In genomic region chr17:38691154-38691553, GRCh38 we compare ENCODE assay signal across 24 cellular contexts.
"Had no signal": no experiment of that assay in that cellular context is flagged by ENCODE, and none has a peak within 500 bp of the region (broad histone marks: within the 10 kb centered on the region; RNA-seq: fewer than 3 reads in every experiment).

No MANE protein-coding gene starts in this region.

- H3K9ac ChIP-seq: SK-N-SH had no signal

- H3K4me3 ChIP-seq: cardiac muscle cell, Peyer's patch, SJCRH30 had no signal

- H3K9me3 ChIP-seq: Peyer's patch, SJCRH30, SK-N-SH had no signal

- DNase-seq: activated CD4-positive, alpha-beta T cell treated with anti-CD3 and anti-CD28 coated beads for 48 hours; activated CD4-positive, alpha-beta T cell treated with anti-CD3 and anti-CD28 coated beads, Interleukin-2, amount 50 U/mL, for 4 hours; activated CD4-positive, CD25-positive, alpha-beta regulatory T cell treated with anti-CD3 and anti-CD28 coated beads, Interleukin-2, amount 50 U/mL, for 72 hours; activated CD8-positive, alpha-beta memory T cell treated with anti-CD3 and anti-CD28 coated beads, Interleukin-2, amount 10 ng/mL, durations not matched to agents 7 days and 5 days; activated effector memory CD4-positive, alpha-beta T cell treated with anti-CD3 and anti-CD28 coated beads, Interleukin-2, amount 50 U/mL, for 16 hours; activated naive CD4-positive, alpha-beta T cell treated with Interleukin-2 at 50 U/mL for 16 hours; activated naive CD8-positive, alpha-beta T cell treated with anti-CD3 and anti-CD28 coated beads for 36 hours; activated T-cell treated with anti-CD3 and anti-CD28 coated beads, Interleukin-2, amount 50 U/mL, for 24 hours; brain microvascular endothelial cell; KBM-7; NCI-H1048; NCI-H146; NCI-H187 treated with DMSO at 0.1 percent for 48 hours; NCI-H2081 treated with DMSO at 0.1 percent for 48 hours; NCI-H446; NCI-H524; Peyer's patch; Right ventricle myocardium superior; SJCRH30; SK-N-SH; SW 1271 had no signal

- H3K36me3 ChIP-seq: brain microvascular endothelial cell, cardiac muscle cell, Peyer's patch, SJCRH30 had no signal

- H3K27ac Mint-ChIP-seq: activated CD8-positive, alpha-beta memory T cell treated with anti-CD3 and anti-CD28 coated beads, Interleukin-2, amount 10 ng/mL, durations not matched to agents 7 days and 5 days; activated naive CD8-positive, alpha-beta T cell treated with anti-CD3 and anti-CD28 coated beads for 36 hours; activated T-cell treated with anti-CD3 and anti-CD28 coated beads, Interleukin-2, amount 50 U/mL, for 24 hours had no signal

- H3K27me3 ChIP-seq: brain microvascular endothelial cell, cardiac muscle cell, Peyer's patch, SJCRH30 had no signal

- H3K27ac ChIP-seq: brain microvascular endothelial cell, cardiac muscle cell, Peyer's patch, RWPE1, SJCRH30 had no signal

- ATAC-seq: activated CD8-positive, alpha-beta memory T cell treated with anti-CD3 and anti-CD28 coated beads, Interleukin-2, amount 10 ng/mL, durations not matched to agents 7 days and 5 days had no signal

- H3K27me3 Mint-ChIP-seq: activated CD8-positive, alpha-beta memory T cell treated with anti-CD3 and anti-CD28 coated beads, Interleukin-2, amount 10 ng/mL, durations not matched to agents 7 days and 5 days; activated naive CD8-positive, alpha-beta T cell treated with anti-CD3 and anti-CD28 coated beads for 36 hours; activated T-cell treated with anti-CD3 and anti-CD28 coated beads, Interleukin-2, amount 50 U/mL, for 24 hours had no signal

- H3K4me2 ChIP-seq: SK-N-SH had no signal

- H3K36me3 Mint-ChIP-seq: activated CD8-positive, alpha-beta memory T cell treated with anti-CD3 and anti-CD28 coated beads, Interleukin-2, amount 10 ng/mL, durations not matched to agents 7 days and 5 days; activated naive CD8-positive, alpha-beta T cell treated with anti-CD3 and anti-CD28 coated beads for 36 hours had no signal

- H3K4me1 ChIP-seq: SJCRH30 had no signal

- H3K4me3 Mint-ChIP-seq: activated CD8-positive, alpha-beta memory T cell treated with anti-CD3 and anti-CD28 coated beads, Interleukin-2, amount 10 ng/mL, durations not matched to agents 7 days and 5 days; activated naive CD8-positive, alpha-beta T cell treated with anti-CD3 and anti-CD28 coated beads for 36 hours; activated T-cell treated with anti-CD3 and anti-CD28 coated beads, Interleukin-2, amount 50 U/mL, for 24 hours; activated T-helper 1 cell treated with anti-CD3 and anti-CD28 coated beads, Interleukin-12 subunit alpha, Interleukin-12 subunit beta, Interleukin-2, Interleukin-4 antibody, amounts not matched to agents 30 ng/mL and 10 ng/mL and 1 ng/mL, durations not matched to agents 14 hours and 24 hours and 36 hours had no signal

- H3K9me3 Mint-ChIP-seq: activated naive CD8-positive, alpha-beta T cell treated with anti-CD3 and anti-CD28 coated beads for 36 hours; activated T-cell treated with anti-CD3 and anti-CD28 coated beads, Interleukin-2, amount 50 U/mL, for 24 hours; activated T-helper 1 cell treated with anti-CD3 and anti-CD28 coated beads, Interleukin-12 subunit alpha, Interleukin-12 subunit beta, Interleukin-2, Interleukin-4 antibody, amounts not matched to agents 30 ng/mL and 10 ng/mL and 1 ng/mL, durations not matched to agents 14 hours and 24 hours and 36 hours had no signal
